ENCODE assay signal across 15 cellular contexts in genomic region chr3:101852983-101853382, GRCh38. TPM values are rescaled to one million over a fixed set of nuclear protein-coding genes. Genes with fewer than 3 reads are reported as not detected.
A peak's percentile ranks its signal among the peaks of the same experiment; 100 is the strongest.
DNase-seq lines count a peak whose midpoint lies in the region; ATAC-seq and TF ChIP-seq lines count a peak whose summit lies in the region.
"Had no signal": no experiment of that assay in that cellular context is flagged by ENCODE, and none has a peak within 500 bp of the region (broad histone marks: within the 10 kb centered on the region; RNA-seq: fewer than 3 reads in every experiment).

No MANE protein-coding gene starts in this region.

- H3K27me3 ChIP-seq in lower lobe of right lung (ENCODE audit: low read depth) (no peaks in the 10 kb centered on the region), thoracic aorta (replicated peaks; ENCODE audit: insufficient read depth) (no peaks in the 10 kb centered on the region)
- H3K27me3 ChIP-seq: body of pancreas, testis had no signal

- H3K27ac ChIP-seq in lower lobe of right lung (no peak overlapping the region), thoracic aorta (no peak overlapping the region), substantia nigra (ENCODE audit: low read depth, low read length, poor library complexity, severe bottlenecking) (no peak overlapping the region)
- H3K27ac ChIP-seq: testis had no signal

- H3K36me3 Mint-ChIP-seq in activated naive CD4-positive, alpha-beta T cell treated with anti-CD3 and anti-CD28 coated beads, Interleukin-2, amount 50 U/mL, for 24 hours: peaks cover 60% of the 10 kb centered on the region
- H3K36me3 Mint-ChIP-seq in activated T-helper 2 cell treated with anti-CD3 and anti-CD28 coated beads, Interferon-gamma antibody, Interleukin-2, Interleukin-4, amounts not matched to agents 10 μg/mL and 5 μg/mL and 100 μg/mL, durations not matched to agents 14 hours and 24 hours and 36 hours (ENCODE audit: low read depth): peaks cover 81% of the 10 kb centered on the region

- DNase-seq in activated naive CD4-positive, alpha-beta T cell (lab: John Stamatoyannopoulos, UW): no peak
- no peak for DNase-seq in activated T-helper 2 cell treated with anti-CD3 and anti-CD28 coated beads, Interferon-gamma antibody, Interleukin-2, Interleukin-4, amounts not matched to agents 10 μg/mL and 5 μg/mL and 100 μg/mL, durations not matched to agents 14 hours and 24 hours and 36 hours (ENCODE audit: low spot score)
- no peak for DNase-seq in lower lobe of right lung
- no peak for DNase-seq in thoracic aorta (ENCODE audit: low spot score)
- no peak for DNase-seq in nucleus accumbens (lab: John Stamatoyannopoulos, UW)
- no peak for DNase-seq in NCI-H510A (lab: John Stamatoyannopoulos, UW)
- no peak for DNase-seq in substantia nigra (lab: John Stamatoyannopoulos, UW)
- DNase-seq: activated CD4-positive, alpha-beta T cell treated with anti-CD3 and anti-CD28 coated beads, Interleukin-2, amount 50 U/mL, for 4 hours; body of pancreas; GDM1; NCI-H1105; NCI-H748 treated with DMSO at 0.1 percent for 48 hours; stimulated activated CD4-positive, alpha-beta T cell treated with anti-CD3 and anti-CD28 coated beads, Interleukin-4, amount 100 ng/mL, for 24 hours; testis had no signal

- TF ChIP-seq CTCF in lower lobe of right lung (IDR thresholded peaks at IDR 0.05) (no peak), thoracic aorta (IDR thresholded peaks at IDR 0.05) (no peak)

- intact Hi-C loops in activated T-helper 2 cell treated with anti-CD3 and anti-CD28 coated beads, Interferon-gamma antibody, Interleukin-2, Interleukin-4, amounts not matched to agents 10 μg/mL and 5 μg/mL and 100 μg/mL, durations not matched to agents 14 hours and 24 hours and 36 hours (cut with micrococcal nuclease): loop anchor here (5.0 kb wide), 1 partner anchor 259 kb away; no protein-coding TSS in a partner anchor
- intact Hi-C loops in lower lobe of right lung (cut with DNase I): no loop called here

- peak overlapping the region; percentile 98 for H3K4me3 Mint-ChIP-seq in activated naive CD4-positive, alpha-beta T cell treated with anti-CD3 and anti-CD28 coated beads, Interleukin-2, amount 50 U/mL, for 24 hours
- H3K4me3 Mint-ChIP-seq in activated T-helper 2 cell treated with anti-CD3 and anti-CD28 coated beads, Interferon-gamma antibody, Interleukin-2, Interleukin-4, amounts not matched to agents 10 μg/mL and 5 μg/mL and 100 μg/mL, durations not matched to agents 14 hours and 24 hours and 36 hours (ENCODE audit: low read depth): peak overlapping the region; percentile 94

- H3K4me3 ChIP-seq in lower lobe of right lung (peak overlapping the region; percentile 89), thoracic aorta (peak overlapping the region; percentile 83)
- H3K4me3 ChIP-seq: body of pancreas, testis had no signal

- peaks cover 78% of the 10 kb centered on the region for H3K4me1 Mint-ChIP-seq in activated naive CD4-positive, alpha-beta T cell treated with anti-CD3 and anti-CD28 coated beads, Interleukin-2, amount 50 U/mL, for 24 hours
- peaks cover 58% of the 10 kb centered on the region for H3K4me1 Mint-ChIP-seq in activated T-helper 2 cell treated with anti-CD3 and anti-CD28 coated beads, Interferon-gamma antibody, Interleukin-2, Interleukin-4, amounts not matched to agents 10 μg/mL and 5 μg/mL and 100 μg/mL, durations not matched to agents 14 hours and 24 hours and 36 hours (ENCODE audit: low read depth)

- peak overlapping the region; percentile 100 for H3K27ac Mint-ChIP-seq in activated naive CD4-positive, alpha-beta T cell treated with anti-CD3 and anti-CD28 coated beads, Interleukin-2, amount 50 U/mL, for 24 hours
- peak overlapping the region; percentile 67 for H3K27ac Mint-ChIP-seq in activated T-helper 2 cell treated with anti-CD3 and anti-CD28 coated beads, Interferon-gamma antibody, Interleukin-2, Interleukin-4, amounts not matched to agents 10 μg/mL and 5 μg/mL and 100 μg/mL, durations not matched to agents 14 hours and 24 hours and 36 hours

- H3K9me3 ChIP-seq in lower lobe of right lung: no peaks in the 10 kb centered on the region
- no peaks in the 10 kb centered on the region for H3K9me3 ChIP-seq in thoracic aorta
- H3K9me3 ChIP-seq: body of pancreas, testis had no signal

- peaks cover 74% of the 10 kb centered on the region for H3K4me1 ChIP-seq in lower lobe of right lung
- peaks cover 55 to 65% of the 10 kb centered on the region in 2 donors for H3K4me1 ChIP-seq in thoracic aorta (ENCODE audit: control insufficient read depth in 1 of 2, low read depth in 2 of 2)
- H3K4me1 ChIP-seq: testis had no signal

- no peaks in the 10 kb centered on the region for H3K27me3 Mint-ChIP-seq in activated naive CD4-positive, alpha-beta T cell treated with anti-CD3 and anti-CD28 coated beads, Interleukin-2, amount 50 U/mL, for 24 hours
- no peaks in the 10 kb centered on the region for H3K27me3 Mint-ChIP-seq in activated T-helper 2 cell treated with anti-CD3 and anti-CD28 coated beads, Interferon-gamma antibody, Interleukin-2, Interleukin-4, amounts not matched to agents 10 μg/mL and 5 μg/mL and 100 μg/mL, durations not matched to agents 14 hours and 24 hours and 36 hours (ENCODE audit: low read depth)

- peaks cover 65% of the 10 kb centered on the region for H3K36me3 ChIP-seq in lower lobe of right lung
- H3K36me3 ChIP-seq in thoracic aorta: peaks cover 60% of the 10 kb centered on the region

- ATAC-seq in lower lobe of right lung: no peak
- no peak for ATAC-seq in thoracic aorta (ENCODE audit: insufficient number of reproducible peaks, low FRiP score, low read depth)
- ATAC-seq: body of pancreas had no signal

- no peaks in the 10 kb centered on the region for H3K9me3 Mint-ChIP-seq in activated naive CD4-positive, alpha-beta T cell treated with anti-CD3 and anti-CD28 coated beads, Interleukin-2, amount 50 U/mL, for 24 hours
- no peaks in the 10 kb centered on the region for H3K9me3 Mint-ChIP-seq in activated T-helper 2 cell treated with anti-CD3 and anti-CD28 coated beads, Interferon-gamma antibody, Interleukin-2, Interleukin-4, amounts not matched to agents 10 μg/mL and 5 μg/mL and 100 μg/mL, durations not matched to agents 14 hours and 24 hours and 36 hours

RNA-seq across cellular contexts. Expression of gene NFKBIZ, which starts 3.7 kb away (rescaled TPM):
- 122 and 140 TPM in 2 replicates for total RNA-seq in activated T-helper 2 cell treated with anti-CD3 and anti-CD28 coated beads, Interferon-gamma antibody, Interleukin-2, Interleukin-4, amounts not matched to agents 10 μg/mL and 5 μg/mL and 100 μg/mL, durations not matched to agents 14 hours and 24 hours and 36 hours
- 76.2 TPM for total RNA-seq in lower lobe of right lung
- total RNA-seq in thoracic aorta: 100 to 1,000 TPM; 206 to 225 TPM
